In the genomic region with DNA sequence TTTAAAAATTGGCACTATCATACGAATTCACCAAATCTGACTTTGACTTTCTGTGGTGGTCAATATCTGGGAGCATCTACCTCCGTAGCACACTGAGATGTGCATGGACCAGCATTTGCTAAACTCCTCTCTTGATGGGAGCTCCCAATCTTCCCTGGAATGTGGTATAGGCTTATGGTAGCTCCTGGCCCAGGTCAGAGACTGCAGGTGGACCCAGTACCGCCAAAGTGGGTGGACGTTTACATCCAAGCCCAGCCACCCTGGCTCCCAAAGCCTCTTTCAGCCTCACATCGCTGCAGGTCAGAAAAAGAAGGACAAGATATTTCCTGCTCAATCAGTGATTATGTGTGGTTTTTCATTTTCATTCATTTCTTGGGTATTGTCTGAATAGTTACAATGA, we compare ENCODE assay signal across 1 cellular context.
A peak's percentile ranks its signal among the peaks of the same experiment; 100 is the strongest.
TF ChIP-seq lines count a peak whose summit lies in the region.

No MANE protein-coding gene starts in this region.

TF ChIP-seq in HepG2, 621 proteins besides CTCF, POLR2A, EP300 and RAD21:
- TF ChIP-seq, protein P1, sequence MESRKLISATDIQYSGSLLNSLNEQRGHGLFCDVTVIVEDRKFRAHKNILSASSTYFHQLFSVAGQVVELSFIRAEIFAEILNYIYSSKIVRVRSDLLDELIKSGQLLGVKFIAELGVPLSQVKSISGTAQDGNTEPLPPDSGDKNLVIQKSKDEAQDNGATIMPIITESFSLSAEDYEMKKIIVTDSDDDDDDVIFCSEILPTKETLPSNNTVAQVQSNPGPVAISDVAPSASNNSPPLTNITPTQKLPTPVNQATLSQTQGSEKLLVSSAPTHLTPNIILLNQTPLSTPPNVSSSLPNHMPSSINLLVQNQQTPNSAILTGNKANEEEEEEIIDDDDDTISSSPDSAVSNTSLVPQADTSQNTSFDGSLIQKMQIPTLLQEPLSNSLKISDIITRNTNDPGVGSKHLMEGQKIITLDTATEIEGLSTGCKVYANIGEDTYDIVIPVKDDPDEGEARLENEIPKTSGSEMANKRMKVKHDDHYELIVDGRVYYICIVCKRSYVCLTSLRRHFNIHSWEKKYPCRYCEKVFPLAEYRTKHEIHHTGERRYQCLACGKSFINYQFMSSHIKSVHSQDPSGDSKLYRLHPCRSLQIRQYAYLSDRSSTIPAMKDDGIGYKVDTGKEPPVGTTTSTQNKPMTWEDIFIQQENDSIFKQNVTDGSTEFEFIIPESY (CRISPR knock-in tag; IDR thresholded peaks at IDR 0.05), result peak; percentile 78
- TF ChIP-seq, protein P2, sequence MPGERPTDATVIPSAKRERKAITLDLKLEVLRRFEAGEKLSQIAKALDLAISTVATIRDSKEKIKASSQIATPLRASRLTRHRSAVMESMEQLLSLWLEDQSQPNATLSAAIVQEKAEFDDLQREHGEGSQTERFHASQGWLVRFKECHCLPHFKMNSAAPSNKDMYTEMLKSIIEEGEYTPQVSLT (CRISPR knock-in tag; IDR thresholded peaks at IDR 0.05; ENCODE audit: borderline replicate concordance, low read depth), result no peak
- TF ChIP-seq ZFAT (CRISPR knock-in tag; conservative IDR thresholded peaks at IDR 0.05) (no peak), ZBTB7A (CRISPR knock-in tag; IDR thresholded peaks at IDR 0.05) (no peak), CC2D1A (CRISPR knock-in tag; IDR thresholded peaks at IDR 0.05) (0 out of 2 replicates have a peak, but pooled peaks have one; percentile 31), MLLT10 (CRISPR knock-in tag; IDR thresholded peaks at IDR 0.05) (no peak), EED (CRISPR knock-in tag; IDR thresholded peaks at IDR 0.05) (no peak), ZC3H4 (CRISPR knock-in tag; IDR thresholded peaks at IDR 0.05; ENCODE audit: borderline replicate concordance) (peak; percentile 34; the same call in 1 of the 2 replicates), RFXAP (CRISPR knock-in tag; IDR thresholded peaks at IDR 0.05; ENCODE audit: borderline replicate concordance) (no peak), ZNF251 (CRISPR knock-in tag; IDR thresholded peaks at IDR 0.05) (no peak), GATAD1 (CRISPR knock-in tag; IDR thresholded peaks at IDR 0.05) (no peak), SNRNP70 (IDR thresholded peaks at IDR 0.05; ENCODE audit: low read depth, low read length) (no peak), ZNF879 (CRISPR knock-in tag; IDR thresholded peaks at IDR 0.05) (no peak), ZBTB8A (CRISPR knock-in tag; IDR thresholded peaks at IDR 0.05; ENCODE audit: borderline replicate concordance, low read depth) (no peak), ZNF816 (CRISPR knock-in tag; IDR thresholded peaks at IDR 0.05; ENCODE audit: borderline replicate concordance) (no peak), ZNF737 (CRISPR knock-in tag; IDR thresholded peaks at IDR 0.05; ENCODE audit: borderline replicate concordance) (no peak), SIX1 (CRISPR knock-in tag; IDR thresholded peaks at IDR 0.05; ENCODE audit: borderline replicate concordance) (no peak), SNAI1 (CRISPR knock-in tag; IDR thresholded peaks at IDR 0.05; ENCODE audit: borderline replicate concordance) (peak; percentile 30; the same call in 1 of the 2 replicates), ZNF343 (CRISPR knock-in tag; IDR thresholded peaks at IDR 0.05) (no peak), PHF21A (CRISPR knock-in tag; IDR thresholded peaks at IDR 0.05) (no peak), TAF1 (CRISPR knock-in tag; IDR thresholded peaks at IDR 0.05) (no peak), PRPF4 (IDR thresholded peaks at IDR 0.05; ENCODE audit: low read depth, low read length, poor library complexity, severe bottlenecking) (peak; percentile 59), TEAD2 (CRISPR knock-in tag; IDR thresholded peaks at IDR 0.05) (no peak), NR3C1 (CRISPR knock-in tag; IDR thresholded peaks at IDR 0.05) (no peak), IKZF4 (CRISPR knock-in tag; IDR thresholded peaks at IDR 0.05; ENCODE audit: borderline replicate concordance, low read depth, not compliant biosample characterization) (no peak), NFRKB (IDR thresholded peaks at IDR 0.05) (no peak), ZNF747 (CRISPR knock-in tag; IDR thresholded peaks at IDR 0.05; ENCODE audit: borderline replicate concordance) (no peak), ZNF775 (CRISPR knock-in tag; IDR thresholded peaks at IDR 0.05; ENCODE audit: borderline replicate concordance) (no peak), ZNF577 (CRISPR knock-in tag; IDR thresholded peaks at IDR 0.05; ENCODE audit: borderline replicate concordance, low read depth) (no peak), TARDBP (CRISPR knock-in tag; IDR thresholded peaks at IDR 0.05) (no peak), ZNF543 (CRISPR knock-in tag; IDR thresholded peaks at IDR 0.05) (no peak), TEAD3 (CRISPR knock-in tag; optimal IDR thresholded peaks at IDR 0.05; ENCODE audit: borderline replicate concordance) (peak; percentile 38)
- TF ChIP-seq, protein P3, sequence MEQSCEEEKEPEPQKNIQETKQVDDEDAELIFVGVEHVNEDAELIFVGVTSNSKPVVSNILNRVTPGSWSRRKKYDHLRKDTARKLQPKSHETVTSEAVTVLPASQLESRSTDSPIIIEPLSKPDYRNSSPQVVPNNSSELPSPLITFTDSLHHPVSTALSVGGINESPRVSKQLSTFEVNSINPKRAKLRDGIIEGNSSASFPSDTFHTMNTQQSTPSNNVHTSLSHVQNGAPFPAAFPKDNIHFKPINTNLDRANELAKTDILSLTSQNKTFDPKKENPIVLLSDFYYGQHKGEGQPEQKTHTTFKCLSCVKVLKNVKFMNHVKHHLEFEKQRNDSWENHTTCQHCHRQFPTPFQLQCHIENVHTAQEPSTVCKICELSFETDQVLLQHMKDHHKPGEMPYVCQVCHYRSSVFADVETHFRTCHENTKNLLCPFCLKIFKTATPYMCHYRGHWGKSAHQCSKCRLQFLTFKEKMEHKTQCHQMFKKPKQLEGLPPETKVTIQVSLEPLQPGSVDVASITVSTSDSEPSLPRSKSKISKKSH (CRISPR knock-in tag; IDR thresholded peaks at IDR 0.05; ENCODE audit: borderline replicate concordance), result no peak
- TF ChIP-seq, protein P4, sequence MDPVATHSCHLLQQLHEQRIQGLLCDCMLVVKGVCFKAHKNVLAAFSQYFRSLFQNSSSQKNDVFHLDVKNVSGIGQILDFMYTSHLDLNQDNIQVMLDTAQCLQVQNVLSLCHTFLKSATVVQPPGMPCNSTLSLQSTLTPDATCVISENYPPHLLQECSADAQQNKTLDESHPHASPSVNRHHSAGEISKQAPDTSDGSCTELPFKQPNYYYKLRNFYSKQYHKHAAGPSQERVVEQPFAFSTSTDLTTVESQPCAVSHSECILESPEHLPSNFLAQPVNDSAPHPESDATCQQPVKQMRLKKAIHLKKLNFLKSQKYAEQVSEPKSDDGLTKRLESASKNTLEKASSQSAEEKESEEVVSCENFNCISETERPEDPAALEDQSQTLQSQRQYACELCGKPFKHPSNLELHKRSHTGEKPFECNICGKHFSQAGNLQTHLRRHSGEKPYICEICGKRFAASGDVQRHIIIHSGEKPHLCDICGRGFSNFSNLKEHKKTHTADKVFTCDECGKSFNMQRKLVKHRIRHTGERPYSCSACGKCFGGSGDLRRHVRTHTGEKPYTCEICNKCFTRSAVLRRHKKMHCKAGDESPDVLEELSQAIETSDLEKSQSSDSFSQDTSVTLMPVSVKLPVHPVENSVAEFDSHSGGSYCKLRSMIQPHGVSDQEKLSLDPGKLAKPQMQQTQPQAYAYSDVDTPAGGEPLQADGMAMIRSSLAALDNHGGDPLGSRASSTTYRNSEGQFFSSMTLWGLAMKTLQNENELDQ (CRISPR knock-in tag; IDR thresholded peaks at IDR 0.05; ENCODE audit: borderline replicate concordance), result no peak
- TF ChIP-seq, protein P5, sequence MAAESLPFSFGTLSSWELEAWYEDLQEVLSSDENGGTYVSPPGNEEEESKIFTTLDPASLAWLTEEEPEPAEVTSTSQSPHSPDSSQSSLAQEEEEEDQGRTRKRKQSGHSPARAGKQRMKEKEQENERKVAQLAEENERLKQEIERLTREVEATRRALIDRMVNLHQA (CRISPR knock-in tag; IDR thresholded peaks at IDR 0.05), result no peak
- TF ChIP-seq, protein P6, sequence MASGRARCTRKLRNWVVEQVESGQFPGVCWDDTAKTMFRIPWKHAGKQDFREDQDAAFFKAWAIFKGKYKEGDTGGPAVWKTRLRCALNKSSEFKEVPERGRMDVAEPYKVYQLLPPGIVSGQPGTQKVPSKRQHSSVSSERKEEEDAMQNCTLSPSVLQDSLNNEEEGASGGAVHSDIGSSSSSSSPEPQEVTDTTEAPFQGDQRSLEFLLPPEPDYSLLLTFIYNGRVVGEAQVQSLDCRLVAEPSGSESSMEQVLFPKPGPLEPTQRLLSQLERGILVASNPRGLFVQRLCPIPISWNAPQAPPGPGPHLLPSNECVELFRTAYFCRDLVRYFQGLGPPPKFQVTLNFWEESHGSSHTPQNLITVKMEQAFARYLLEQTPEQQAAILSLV (CRISPR knock-in tag; IDR thresholded peaks at IDR 0.05; ENCODE audit: borderline replicate concordance), result no peak
- TF ChIP-seq, protein P7, sequence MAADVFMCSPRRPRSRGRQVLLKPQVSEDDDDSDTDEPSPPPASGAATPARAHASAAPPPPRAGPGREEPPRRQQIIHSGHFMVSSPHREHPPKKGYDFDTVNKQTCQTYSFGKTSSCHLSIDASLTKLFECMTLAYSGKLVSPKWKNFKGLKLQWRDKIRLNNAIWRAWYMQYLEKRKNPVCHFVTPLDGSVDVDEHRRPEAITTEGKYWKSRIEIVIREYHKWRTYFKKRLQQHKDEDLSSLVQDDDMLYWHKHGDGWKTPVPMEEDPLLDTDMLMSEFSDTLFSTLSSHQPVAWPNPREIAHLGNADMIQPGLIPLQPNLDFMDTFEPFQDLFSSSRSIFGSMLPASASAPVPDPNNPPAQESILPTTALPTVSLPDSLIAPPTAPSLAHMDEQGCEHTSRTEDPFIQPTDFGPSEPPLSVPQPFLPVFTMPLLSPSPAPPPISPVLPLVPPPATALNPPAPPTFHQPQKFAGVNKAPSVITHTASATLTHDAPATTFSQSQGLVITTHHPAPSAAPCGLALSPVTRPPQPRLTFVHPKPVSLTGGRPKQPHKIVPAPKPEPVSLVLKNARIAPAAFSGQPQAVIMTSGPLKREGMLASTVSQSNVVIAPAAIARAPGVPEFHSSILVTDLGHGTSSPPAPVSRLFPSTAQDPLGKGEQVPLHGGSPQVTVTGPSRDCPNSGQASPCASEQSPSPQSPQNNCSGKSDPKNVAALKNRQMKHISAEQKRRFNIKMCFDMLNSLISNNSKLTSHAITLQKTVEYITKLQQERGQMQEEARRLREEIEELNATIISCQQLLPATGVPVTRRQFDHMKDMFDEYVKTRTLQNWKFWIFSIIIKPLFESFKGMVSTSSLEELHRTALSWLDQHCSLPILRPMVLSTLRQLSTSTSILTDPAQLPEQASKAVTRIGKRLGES (CRISPR knock-in tag; IDR thresholded peaks at IDR 0.05; ENCODE audit: borderline replicate concordance), result no peak
- TF ChIP-seq, protein P8, sequence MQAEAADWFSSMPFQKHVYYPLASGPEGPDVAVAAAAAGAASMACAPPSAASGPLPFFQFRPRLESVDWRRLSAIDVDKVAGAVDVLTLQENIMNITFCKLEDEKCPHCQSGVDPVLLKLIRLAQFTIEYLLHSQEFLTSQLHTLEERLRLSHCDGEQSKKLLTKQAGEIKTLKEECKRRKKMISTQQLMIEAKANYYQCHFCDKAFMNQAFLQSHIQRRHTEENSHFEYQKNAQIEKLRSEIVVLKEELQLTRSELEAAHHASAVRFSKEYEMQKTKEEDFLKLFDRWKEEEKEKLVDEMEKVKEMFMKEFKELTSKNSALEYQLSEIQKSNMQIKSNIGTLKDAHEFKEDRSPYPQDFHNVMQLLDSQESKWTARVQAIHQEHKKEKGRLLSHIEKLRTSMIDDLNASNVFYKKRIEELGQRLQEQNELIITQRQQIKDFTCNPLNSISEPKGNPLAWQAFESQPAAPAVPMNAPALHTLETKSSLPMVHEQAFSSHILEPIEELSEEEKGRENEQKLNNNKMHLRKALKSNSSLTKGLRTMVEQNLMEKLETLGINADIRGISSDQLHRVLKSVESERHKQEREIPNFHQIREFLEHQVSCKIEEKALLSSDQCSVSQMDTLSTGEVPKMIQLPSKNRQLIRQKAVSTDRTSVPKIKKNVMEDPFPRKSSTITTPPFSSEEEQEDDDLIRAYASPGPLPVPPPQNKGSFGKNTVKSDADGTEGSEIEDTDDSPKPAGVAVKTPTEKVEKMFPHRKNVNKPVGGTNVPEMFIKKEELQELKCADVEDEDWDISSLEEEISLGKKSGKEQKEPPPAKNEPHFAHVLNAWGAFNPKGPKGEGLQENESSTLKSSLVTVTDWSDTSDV (CRISPR knock-in tag; IDR thresholded peaks at IDR 0.05), result no peak
- TF ChIP-seq, protein P9, sequence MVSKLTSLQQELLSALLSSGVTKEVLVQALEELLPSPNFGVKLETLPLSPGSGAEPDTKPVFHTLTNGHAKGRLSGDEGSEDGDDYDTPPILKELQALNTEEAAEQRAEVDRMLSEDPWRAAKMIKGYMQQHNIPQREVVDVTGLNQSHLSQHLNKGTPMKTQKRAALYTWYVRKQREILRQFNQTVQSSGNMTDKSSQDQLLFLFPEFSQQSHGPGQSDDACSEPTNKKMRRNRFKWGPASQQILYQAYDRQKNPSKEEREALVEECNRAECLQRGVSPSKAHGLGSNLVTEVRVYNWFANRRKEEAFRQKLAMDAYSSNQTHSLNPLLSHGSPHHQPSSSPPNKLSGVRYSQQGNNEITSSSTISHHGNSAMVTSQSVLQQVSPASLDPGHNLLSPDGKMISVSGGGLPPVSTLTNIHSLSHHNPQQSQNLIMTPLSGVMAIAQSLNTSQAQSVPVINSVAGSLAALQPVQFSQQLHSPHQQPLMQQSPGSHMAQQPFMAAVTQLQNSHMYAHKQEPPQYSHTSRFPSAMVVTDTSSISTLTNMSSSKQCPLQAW (CRISPR knock-in tag; IDR thresholded peaks at IDR 0.05), result no peak
- TF ChIP-seq, protein P10, sequence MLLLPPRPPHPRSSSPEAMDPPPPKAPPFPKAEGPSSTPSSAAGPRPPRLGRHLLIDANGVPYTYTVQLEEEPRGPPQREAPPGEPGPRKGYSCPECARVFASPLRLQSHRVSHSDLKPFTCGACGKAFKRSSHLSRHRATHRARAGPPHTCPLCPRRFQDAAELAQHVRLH (CRISPR knock-in tag; IDR thresholded peaks at IDR 0.05; ENCODE audit: borderline replicate concordance, low read depth), result no peak
- TF ChIP-seq, protein P11, sequence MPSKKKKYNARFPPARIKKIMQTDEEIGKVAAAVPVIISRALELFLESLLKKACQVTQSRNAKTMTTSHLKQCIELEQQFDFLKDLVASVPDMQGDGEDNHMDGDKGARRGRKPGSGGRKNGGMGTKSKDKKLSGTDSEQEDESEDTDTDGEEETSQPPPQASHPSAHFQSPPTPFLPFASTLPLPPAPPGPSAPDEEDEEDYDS (CRISPR knock-in tag; IDR thresholded peaks at IDR 0.05), result no peak
